ENCODE assay signal across 13 cellular contexts in genomic region chr12:121523741-121524140, GRCh38. TPM values are rescaled to one million over a fixed set of nuclear protein-coding genes. Genes with fewer than 3 reads are reported as not detected.
DNase-seq lines count a peak whose midpoint lies in the region; ATAC-seq, FAIRE-seq and TF ChIP-seq lines count a peak whose summit lies in the region.
"Had no signal": no experiment of that assay in that cellular context is flagged by ENCODE, and none has a peak within 500 bp of the region (broad histone marks: within the 10 kb centered on the region; RNA-seq: fewer than 3 reads in every experiment).

No MANE protein-coding gene starts in this region.

- TF ChIP-seq EP300 in GM12878 (IDR thresholded peaks at IDR 0.05; ENCODE audit: borderline replicate concordance in 1 of 2, control insufficient read depth in 1 of 2, low read depth in 2 of 2, low read length in 2 of 2): no peak

- no peaks in the 10 kb centered on the region for H3K9me3 Mint-ChIP-seq in progenitor cell of endocrine pancreas (ENCODE audit: low read depth)

- peak; percentile 79 for FAIRE-seq in GM12878 (lab: Jason Lieb, UNC)
- FAIRE-seq: endothelial cell of umbilical vein, H1 had no signal

- H3K27me3 ChIP-seq in GM12878 (replicated peaks in 1 of 2; ENCODE audit: control insufficient read depth in 2 of 2, insufficient read depth in 2 of 2, low read length in 1 of 2): no peaks in the 10 kb centered on the region
- H3K27me3 ChIP-seq in MG63: no peaks in the 10 kb centered on the region
- H3K27me3 ChIP-seq in vagina: no peaks in the 10 kb centered on the region
- H3K27me3 ChIP-seq: upper lobe of right lung had no signal

- RAD21 ChIA-PET in GM12878 (lab: Charles Lee; ENCODE audit: unreplicated experiment): interaction anchor here (0.6 to 1.6 kb wide), 7 partner anchors 10 to 64 kb away, joined by 3 to 5 read pairs (median 4); no protein-coding TSS in a partner anchor

- in situ Hi-C loops in GM13976 (cut with MboI; ENCODE audit: low sequenced_read_pairs, unreplicated experiment) (no loop called here), GM12878 (cut with MboI) (no loop called here)

- WGBS in GM12878 (ENCODE audit: insufficient coverage, insufficient replicate concordance, low lambda C conversion rate, missing lambda C conversion rate): under 1% methylated on average over 16 of the region's 16 CpGs

- peak overlapping the region; percentile 82 for H3K27ac Mint-ChIP-seq in progenitor cell of endocrine pancreas

- H3K4me3 ChIP-seq in GM12878 (peak overlapping the region; percentile 45), MG63 (no peak overlapping the region), vagina (no peak overlapping the region)
- H3K4me3 ChIP-seq: upper lobe of right lung had no signal

- SMC1A ChIA-PET in GM12878 (lab: Charles Lee; ENCODE audit: uncharacterized antibody, unreplicated experiment): interaction anchor here (0.8 to 2.3 kb wide), 5 partner anchors 24 to 102 kb away, joined by 3 to 9 read pairs (median 4); partner anchors contain the start of gene KDM2B

- CTCF ChIA-PET in GM12878 (lab: Yijun Ruan, JAX): interaction anchor here (1.0 to 1.3 kb wide), 4 partner anchors 24 to 104 kb away, joined by 3 to 4 read pairs (median 3); no protein-coding TSS in a partner anchor

- H3K79me2 ChIP-seq in GM12878 (ENCODE audit: control insufficient read depth, insufficient read depth, low read length): peaks cover 50% of the 10 kb centered on the region

- TF ChIP-seq CTCF in GM13976 (IDR thresholded peaks at IDR 0.05; ENCODE audit: borderline replicate concordance, control extremely low read depth, extremely low read depth, insufficient read depth, missing control alignments) (no peak), GM12878 (IDR thresholded peaks at IDR 0.05 in 2 of 3, conservative IDR thresholded peaks at IDR 0.05 in 1 of 3; ENCODE audit: control insufficient read depth in 2 of 3, extremely low read depth in 1 of 3, insufficient read depth in 1 of 3, low read depth in 3 of 3, low read length in 3 of 3) (no peak), progenitor cell of endocrine pancreas (IDR thresholded peaks at IDR 0.05; ENCODE audit: unreplicated experiment) (no peak), vagina (IDR thresholded peaks at IDR 0.05) (no peak)

- DNase-seq in GM13976 (ENCODE audit: low spot score) (peak; percentile 61), GM12878 (ENCODE audit: low read depth, low spot score) (no peak), progenitor cell of endocrine pancreas (ENCODE audit: low spot score, unreplicated experiment) (no peak), MG63 (no peak), vagina (ENCODE audit: extremely low spot score in 2 of 2) (no peak), A172 (ENCODE audit: low spot score) (no peak)
- DNase-seq: MM.1S, upper lobe of right lung had no signal

- H3K27me3 Mint-ChIP-seq in progenitor cell of endocrine pancreas: no peaks in the 10 kb centered on the region

- no peaks in the 10 kb centered on the region for H4K20me1 ChIP-seq in GM12878 (ENCODE audit: control insufficient read depth, insufficient read depth)

- TF ChIP-seq POLR2A in GM12878 (IDR thresholded peaks at IDR 0.05; ENCODE audit: low read depth, low read length) (no peak), vagina (IDR thresholded peaks at IDR 0.05) (no peak)

- peaks cover 11% of the 10 kb centered on the region for H3K36me3 Mint-ChIP-seq in progenitor cell of endocrine pancreas (ENCODE audit: insufficient read depth)

- intact Hi-C loops in GM12878 (cut with micrococcal nuclease; ENCODE audit: unreplicated experiment): no loop called here
- intact Hi-C loops in vagina (cut with DNase I): no loop called here

- no peak overlapping the region for H3K4me3 Mint-ChIP-seq in progenitor cell of endocrine pancreas (ENCODE audit: low read depth)

- H3K4me1 Mint-ChIP-seq in progenitor cell of endocrine pancreas (ENCODE audit: low read depth): peaks cover 4% of the 10 kb centered on the region

- no peak for TF ChIP-seq RAD21 in GM12878 (IDR thresholded peaks at IDR 0.05; ENCODE audit: insufficient read depth, low read depth, low read length)

- H2AFZ ChIP-seq in GM12878 (ENCODE audit: control insufficient read depth, low read depth, low read length): peak overlapping the region; percentile 35; the same call in 1 of the 2 replicates

- peak overlapping the region; percentile 49 for H3K9ac ChIP-seq in GM12878 (ENCODE audit: control insufficient read depth, insufficient read depth, low read length)

- POLR2A ChIA-PET in GM12878 (lab: Charles Lee): interaction anchor here (0.5 to 2.1 kb wide), 6 partner anchors 10 to 266 kb away, joined by 4 to 8 read pairs (median 5); no protein-coding TSS in a partner anchor

- H3K36me3 ChIP-seq in GM12878 (ENCODE audit: control insufficient read depth in 2 of 2, insufficient read depth in 2 of 2, low read length in 1 of 2) (peaks cover 20% of the 10 kb centered on the region in 2 experiments), MG63 (no peaks in the 10 kb centered on the region), vagina (no peaks in the 10 kb centered on the region)

- H3K9me3 ChIP-seq in GM12878 (replicated peaks; ENCODE audit: control insufficient read depth, insufficient read depth, low read length): no peaks in the 10 kb centered on the region
- no peaks in the 10 kb centered on the region for H3K9me3 ChIP-seq in MG63
- no peaks in the 10 kb centered on the region for H3K9me3 ChIP-seq in vagina
- H3K9me3 ChIP-seq: upper lobe of right lung had no signal

- BruUV-seq in GM12878 (replicated peaks; lab: Mats Ljungman, UMichigan): no TSS peak

- H3K4me1 ChIP-seq in GM12878 (ENCODE audit: control insufficient read depth, insufficient read depth, low read length) (peaks cover 48% of the 10 kb centered on the region), vagina (peaks cover 6% of the 10 kb centered on the region)

- ATAC-seq in HG02588 (IDR thresholded peaks at IDR 0.05; ENCODE audit: unreplicated experiment) (peak; percentile 34), GM12878 (peak; percentile 77), GM19023 (IDR thresholded peaks at IDR 0.05; ENCODE audit: unreplicated experiment) (no peak)
- ATAC-seq: right cardiac atrium, upper lobe of right lung had no signal

- H3K4me2 ChIP-seq in GM12878 (ENCODE audit: control insufficient read depth, insufficient read depth): peak overlapping the region; percentile 79

- peak overlapping the region; percentile 81 for H3K27ac ChIP-seq in GM12878 (ENCODE audit: control insufficient read depth, insufficient read depth)
- no peak overlapping the region for H3K27ac ChIP-seq in vagina
- H3K27ac ChIP-seq: upper lobe of right lung had no signal

TF ChIP-seq in GM12878, 131 proteins besides CTCF, POLR2A, EP300 and RAD21 (continues in another document):
- TF ChIP-seq EGR1 (IDR thresholded peaks at IDR 0.05; ENCODE audit: borderline replicate concordance in 1 of 2, low read depth in 2 of 2, low read length in 2 of 2): no peak
- TF ChIP-seq HSF1 (IDR thresholded peaks at IDR 0.05; ENCODE audit: low read depth, low read length): no peak
- TF ChIP-seq RAD51 (IDR thresholded peaks at IDR 0.05): 0 out of 2 replicates have a peak, but pooled peaks have one; percentile 35
- no peak for TF ChIP-seq TCF3 (IDR thresholded peaks at IDR 0.05; ENCODE audit: borderline replicate concordance, insufficient read depth, low read depth, low read length)
- no peak for TF ChIP-seq ZBED1 (IDR thresholded peaks at IDR 0.05; ENCODE audit: borderline replicate concordance)
- no peak for TF ChIP-seq ESRRA (IDR thresholded peaks at IDR 0.05; ENCODE audit: low read length)
- TF ChIP-seq IRF3 (IDR thresholded peaks at IDR 0.05): no peak
- TF ChIP-seq IKZF2 (IDR thresholded peaks at IDR 0.05): peak in 1 of 2 experiments; percentile 50; a peak in 3 of 4 replicates

RNA-seq across cellular contexts. Expression of gene KDM2B, which starts 57.1 kb away (rescaled TPM):
- 634 and 686 TPM in 2 replicates for total RNA-seq in GM12878 (2013; cell fraction: nucleolus; rRNA removed)
- 57.9 and 62.9 TPM in 2 replicates for total RNA-seq in GM12878 (2014; rRNA removed)
- 33.0 and 34.1 TPM in 2 replicates for total RNA-seq in GM12878 (2014; rRNA removed; fragmentation: Illumina TruSeq; extraction: Trizol)
- 76.3 and 87.6 TPM in 2 replicates for total RNA-seq in GM12878 (2021)
- 76.8 TPM for polyA plus RNA-seq in GM12878 (2011; ENCODE audit: low read depth)
- 67.9 and 124 TPM in 2 replicates for polyA plus RNA-seq in GM12878 (2011; rRNA removed)
- polyA plus RNA-seq in GM12878 (2011; cell fraction: cytosol; rRNA removed): 103 and 121 TPM in 2 replicates
- 380 and 393 TPM in 2 replicates for polyA plus RNA-seq in GM12878 (2011; cell fraction: nucleus; rRNA removed)
- 81.7 and 83.4 TPM in 2 replicates for polyA plus RNA-seq in GM12878 (2012)
- polyA plus RNA-seq in GM12878 (2014; fragmentation: Illumina TruSeq; extraction: Trizol): 31.7 and 46.7 TPM in 2 replicates
- 10 to 100 TPM; 13.6 to 14.7 TPM for polyA plus RNA-seq in GM12878 (2014; fragmentation: Nextera tagmentation; extraction: Ambion mirVana)
- polyA plus RNA-seq in GM12878 (2014; rRNA removed): 72.8 and 77.4 TPM in 2 replicates
- polyA plus RNA-seq in GM12878 (2016; fragmentation: Nextera tagmentation; extraction: Ambion mirVana): 10 to 100 TPM; 31.8 to 34.0 TPM
- 395 and 503 TPM in 2 replicates for polyA minus RNA-seq in GM12878 (2011; rRNA and poly(A)+ RNA removed)
- polyA minus RNA-seq in GM12878 (2011; cell fraction: cytosol; rRNA and poly(A)+ RNA removed): 82.7 and 85.4 TPM in 2 replicates
- 171 and 227 TPM in 2 replicates for polyA minus RNA-seq in GM12878 (2011; cell fraction: nucleus; rRNA and poly(A)+ RNA removed)
- total RNA-seq in progenitor cell of endocrine pancreas: 74.0 and 79.2 TPM in 2 replicates
- 18.1 and 30.1 TPM in 2 replicates for total RNA-seq in MG63 (2014; rRNA removed; shearing (Covaris generic); ENCODE audit: low replicate concordance)
- 18.9 TPM for total RNA-seq in vagina
- 27.7 and 37.2 TPM in 2 replicates for total RNA-seq in A172 (2014; rRNA removed; shearing (Covaris generic))
